In genomic region chr1:36225298-36225899, GRCh38 we compare ENCODE assay signal across 8 cellular contexts. TPM values are rescaled to one million over a fixed set of nuclear protein-coding genes. Genes with fewer than 3 reads are reported as not detected.
DNase-seq lines count a peak whose midpoint lies in the region; ATAC-seq and TF ChIP-seq lines count a peak whose summit lies in the region.

No MANE protein-coding gene starts in this region.

- DNase-seq in activated T-cell treated with anti-CD3 and anti-CD28 coated beads, Interleukin-2, amount 50 U/mL, for 24 hours = no peak
- DNase-seq in activated T-cell treated with anti-CD3 and anti-CD28 coated beads, Interleukin-2, amount 50 U/mL, for 1 hour = no peak
- no peak for DNase-seq in astrocyte of the spinal cord (ENCODE audit: low read depth, low spot score)
- DNase-seq in right lobe of liver = peak in 1 of 3 donors; percentile 6
- DNase-seq in tibial nerve (ENCODE audit: low spot score in 2 of 2) = no peak

- H3K27ac ChIP-seq in right lobe of liver (peak overlapping the region; percentile 90 to 92 (median 91)), tibial nerve (peak overlapping the region; percentile 94 to 99 (median 98))

- H3K36me3 ChIP-seq in right lobe of liver = peaks cover 0 to 13% (median 1%) of the 10 kb centered on the region in 4 donors
- peaks cover 0 to 31% (median 0%) of the 10 kb centered on the region in 3 donors for H3K36me3 ChIP-seq in tibial nerve

- H3K9me3 ChIP-seq in right lobe of liver = no peaks in the 10 kb centered on the region
- no peaks in the 10 kb centered on the region for H3K9me3 ChIP-seq in tibial nerve

- no peaks in the 10 kb centered on the region for H3K27me3 Mint-ChIP-seq in activated T-cell treated with anti-CD3 and anti-CD28 coated beads, Interleukin-2, amount 50 U/mL, for 24 hours

- in situ Hi-C loops in astrocyte of the spinal cord (cut with HindIII; ENCODE audit: low sequenced_read_pairs) = no loop called here

- no peaks in the 10 kb centered on the region for H3K9me3 Mint-ChIP-seq in activated T-cell treated with anti-CD3 and anti-CD28 coated beads, Interleukin-2, amount 50 U/mL, for 24 hours

- peaks cover 66% of the 10 kb centered on the region for H3K36me3 Mint-ChIP-seq in activated T-cell treated with anti-CD3 and anti-CD28 coated beads, Interleukin-2, amount 50 U/mL, for 24 hours (ENCODE audit: low read depth)

- peak overlapping the region; percentile 97 for H3K4me3 Mint-ChIP-seq in activated T-cell treated with anti-CD3 and anti-CD28 coated beads, Interleukin-2, amount 50 U/mL, for 24 hours

- peak overlapping the region; percentile 99 for H3K27ac Mint-ChIP-seq in activated T-cell treated with anti-CD3 and anti-CD28 coated beads, Interleukin-2, amount 50 U/mL, for 24 hours

- H3K27me3 ChIP-seq in right lobe of liver (no peaks in the 10 kb centered on the region), tibial nerve (no peaks in the 10 kb centered on the region)

- intact Hi-C loops in right lobe of liver (cut with DNase I) = no loop called here

- TF ChIP-seq POLR2A in right lobe of liver (IDR thresholded peaks at IDR 0.05) (no peak), tibial nerve (IDR thresholded peaks at IDR 0.05) (no peak)

- no peak for TF ChIP-seq EP300 in tibial nerve (IDR thresholded peaks at IDR 0.05)

- H3K4me1 ChIP-seq in right lobe of liver (peaks cover 0 to 33% (median 13%) of the 10 kb centered on the region in 4 donors), tibial nerve (peaks cover 0 to 55% (median 26%) of the 10 kb centered on the region in 4 donors)

- WGBS in right lobe of liver (ENCODE audit: insufficient coverage, low coverage, low lambda C conversion rate, missing lambda C conversion rate) = 4% methylated on average over 10 of the region's 10 CpGs
- 17 to 19% methylated on average over 10 of the region's 10 CpGs for WGBS in tibial nerve, 2 donors

- H3K4me3 ChIP-seq in astrocyte of the spinal cord (ENCODE audit: low read depth, low read length) (peak overlapping the region; percentile 97), right lobe of liver (peak overlapping the region; percentile 66 to 80 (median 79)), tibial nerve (peak overlapping the region; percentile 73 to 93 (median 84))

- TF ChIP-seq CTCF in astrocyte of the spinal cord (IDR thresholded peaks at IDR 0.05; ENCODE audit: low read depth, low read length) (no peak), right lobe of liver (IDR thresholded peaks at IDR 0.05) (no peak), tibial nerve (IDR thresholded peaks at IDR 0.05) (no peak)

- peaks cover 36% of the 10 kb centered on the region for H3K4me1 Mint-ChIP-seq in activated T-cell treated with anti-CD3 and anti-CD28 coated beads, Interleukin-2, amount 50 U/mL, for 24 hours (ENCODE audit: low read depth)

- no peak for ATAC-seq in right lobe of liver
- ATAC-seq in GM19328 (IDR thresholded peaks at IDR 0.05; ENCODE audit: unreplicated experiment) = no peak
- no peak for ATAC-seq in HG03175 (IDR thresholded peaks at IDR 0.05; ENCODE audit: unreplicated experiment)
- no peak for ATAC-seq in HG02642 (IDR thresholded peaks at IDR 0.05; ENCODE audit: poor library complexity, unreplicated experiment)

RNA-seq across cellular contexts. Expression of gene THRAP3, which starts 1.2 kb away (rescaled TPM):
- total RNA-seq in right lobe of liver = 10 to 100 TPM; 33.7 to 53.6 (median 40.7) TPM
- 100 to 1,000 TPM in 2 of 4 donors, 10 to 100 TPM in 2; 89.2 to 114 (median 97.0) TPM for total RNA-seq in tibial nerve
